In the genomic region with DNA sequence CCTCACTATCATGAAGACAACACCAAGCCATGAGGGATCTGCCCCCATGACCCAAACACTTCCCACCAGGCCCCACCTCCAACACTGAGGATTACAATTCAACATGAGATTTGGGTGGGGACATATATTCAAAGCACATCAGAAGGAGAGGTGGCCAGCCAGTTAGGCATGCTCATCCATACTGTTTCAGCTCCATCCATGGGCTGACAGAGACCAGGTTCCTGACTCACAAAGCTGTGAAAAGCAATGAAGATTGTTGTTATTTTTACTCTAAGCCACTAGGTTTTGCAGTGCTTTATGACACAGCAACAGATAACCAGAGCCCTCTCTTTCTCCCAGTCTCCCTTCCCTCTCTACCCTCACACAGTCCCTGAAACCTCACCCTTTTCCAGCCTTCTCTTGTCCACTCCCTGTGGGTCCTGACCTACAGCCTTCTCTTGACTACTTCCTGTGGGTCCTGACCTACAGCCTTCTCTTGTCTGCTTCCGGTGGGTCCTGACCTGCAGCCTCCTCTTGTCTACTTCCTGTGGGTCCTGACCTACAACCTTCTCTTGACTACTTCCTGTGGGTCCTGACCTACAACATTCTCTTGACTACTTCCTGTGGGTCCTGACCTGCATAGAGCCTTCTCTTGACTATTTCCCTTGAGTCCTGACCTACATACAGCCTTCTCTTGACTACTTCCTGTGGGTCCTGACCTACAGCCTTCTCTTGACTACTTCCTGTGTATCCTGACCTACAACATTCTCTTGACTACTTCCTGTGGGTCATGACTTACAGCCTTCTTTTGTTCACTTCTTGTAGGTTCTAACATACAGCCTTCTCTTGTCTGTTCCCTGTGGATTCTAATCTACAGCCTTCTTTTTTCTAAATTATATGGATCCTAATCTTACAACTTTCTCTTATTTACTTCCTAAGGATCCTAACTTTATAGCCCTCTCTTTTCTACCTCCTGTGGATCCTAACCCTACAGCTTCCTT, we compare ENCODE assay signal across 23 cellular contexts. TPM values are rescaled to one million over a fixed set of nuclear protein-coding genes. Genes with fewer than 3 reads are reported as not detected.
DNase-seq lines count a peak whose midpoint lies in the region; ATAC-seq and TF ChIP-seq lines count a peak whose summit lies in the region.
"Had no signal": no experiment of that assay in that cellular context is flagged by ENCODE, and none has a peak within 500 bp of the region (broad histone marks: within the 10 kb centered on the region; RNA-seq: fewer than 3 reads in every experiment).

No MANE protein-coding gene starts in this region.

- WGBS in heart right ventricle, 2 donors = 45 to 82% methylated on average over 1 of the region's 1 CpG

- H3K4me1 ChIP-seq in heart right ventricle = no peaks in the 10 kb centered on the region
- H3K4me1 ChIP-seq in vagina = no peaks in the 10 kb centered on the region
- H3K4me1 ChIP-seq: colonic mucosa, SJCRH30 had no signal

- H3K27ac Mint-ChIP-seq in T-helper 2 cell treated with Interferon-gamma antibody and Interleukin-4, amounts not matched to agents 5 μg/mL and 100 μg/mL, for 36 hours = peak overlapping the region; percentile 2
- peak overlapping the region; percentile 73 for H3K27ac Mint-ChIP-seq in central memory CD8-positive, alpha-beta T cell (ENCODE audit: low read depth)
- H3K27ac Mint-ChIP-seq: activated CD4-positive, alpha-beta T cell treated with anti-CD3 and anti-CD28 coated beads for 36 hours had no signal

- H3K27me3 ChIP-seq in heart right ventricle (no peaks in the 10 kb centered on the region), vagina (no peaks in the 10 kb centered on the region)
- H3K27me3 ChIP-seq: colonic mucosa, neutrophil, SJCRH30 had no signal

- peaks cover 21% of the 10 kb centered on the region for H3K9me3 Mint-ChIP-seq in T-helper 2 cell treated with Interferon-gamma antibody and Interleukin-4, amounts not matched to agents 5 μg/mL and 100 μg/mL, for 36 hours
- peaks cover 12% of the 10 kb centered on the region for H3K9me3 Mint-ChIP-seq in central memory CD8-positive, alpha-beta T cell

- H3K36me3 ChIP-seq in heart right ventricle = no peaks in the 10 kb centered on the region
- no peaks in the 10 kb centered on the region for H3K36me3 ChIP-seq in vagina
- H3K36me3 ChIP-seq: colonic mucosa, MG63, neutrophil, SJCRH30 had no signal

- H3K9me3 ChIP-seq in heart right ventricle (peaks cover 0 to 3% (median 0%) of the 10 kb centered on the region in 11 donors), vagina (no peaks in the 10 kb centered on the region)
- H3K9me3 ChIP-seq: colonic mucosa, MG63, neutrophil, SJCRH30 had no signal

- DNase-seq in cardiac septum (ENCODE audit: low spot score) (peak; percentile 27), heart right ventricle (no peak), vagina (ENCODE audit: extremely low spot score in 2 of 2) (peak; percentile 61 to 70), mesenteric fat pad (ENCODE audit: low spot score) (no peak), posterior cingulate gyrus (no peak), NCI-H1092 treated with DMSO at 0.1 percent for 48 hours (lab: John Stamatoyannopoulos, UW) (no peak)
- no peak for DNase-seq in T-helper 2 cell treated with Interferon-gamma antibody and Interleukin-4, amounts not matched to agents 5 μg/mL and 100 μg/mL, for 36 hours (ENCODE audit: low spot score)
- no peak for DNase-seq in central memory CD8-positive, alpha-beta T cell (ENCODE audit: low spot score in 2 of 2)
- DNase-seq: activated CD4-positive, alpha-beta T cell treated with anti-CD3 and anti-CD28 coated beads for 36 hours; colonic mucosa; foreskin melanocyte; left cardiac atrium; MG63; midbrain; NCI-H2081 treated with DMSO at 0.1 percent for 48 hours; NCI-H524; PC-3; SJCRH30; T-helper 9 cell had no signal

- no peak for TF ChIP-seq CTCF in heart right ventricle (IDR thresholded peaks at IDR 0.05)
- TF ChIP-seq CTCF in vagina (IDR thresholded peaks at IDR 0.05) = no peak

- peak overlapping the region; percentile 9 for H3K4me3 Mint-ChIP-seq in T-helper 2 cell treated with Interferon-gamma antibody and Interleukin-4, amounts not matched to agents 5 μg/mL and 100 μg/mL, for 36 hours
- H3K4me3 Mint-ChIP-seq in central memory CD8-positive, alpha-beta T cell = no peak overlapping the region
- H3K4me3 Mint-ChIP-seq: activated CD4-positive, alpha-beta T cell treated with anti-CD3 and anti-CD28 coated beads for 36 hours had no signal

- H3K4me1 Mint-ChIP-seq in T-helper 2 cell treated with Interferon-gamma antibody and Interleukin-4, amounts not matched to agents 5 μg/mL and 100 μg/mL, for 36 hours (ENCODE audit: low read depth) = peaks cover 8% of the 10 kb centered on the region
- H3K4me1 Mint-ChIP-seq in central memory CD8-positive, alpha-beta T cell = peaks cover 14% of the 10 kb centered on the region
- H3K4me1 Mint-ChIP-seq: activated CD4-positive, alpha-beta T cell treated with anti-CD3 and anti-CD28 coated beads for 36 hours had no signal

- H3K36me3 Mint-ChIP-seq in T-helper 2 cell treated with Interferon-gamma antibody and Interleukin-4, amounts not matched to agents 5 μg/mL and 100 μg/mL, for 36 hours (ENCODE audit: low read depth) = peaks cover 7% of the 10 kb centered on the region
- no peaks in the 10 kb centered on the region for H3K36me3 Mint-ChIP-seq in central memory CD8-positive, alpha-beta T cell (ENCODE audit: insufficient read depth)

- intact Hi-C loops in cardiac septum (cut with DNase I) = no loop called here
- intact Hi-C loops in heart right ventricle (cut with DNase I) = no loop called here
- intact Hi-C loops in vagina (cut with DNase I) = no loop called here
- intact Hi-C loops in posterior cingulate gyrus (cut with DNase I) = no loop called here

- H3K27me3 Mint-ChIP-seq in T-helper 2 cell treated with Interferon-gamma antibody and Interleukin-4, amounts not matched to agents 5 μg/mL and 100 μg/mL, for 36 hours (ENCODE audit: low read depth) = peaks cover 7% of the 10 kb centered on the region
- H3K27me3 Mint-ChIP-seq in central memory CD8-positive, alpha-beta T cell = peaks cover 20% of the 10 kb centered on the region

- ATAC-seq in heart right ventricle = no peak
- no peak for ATAC-seq in central memory CD8-positive, alpha-beta T cell (replicated peaks; ENCODE audit: extremely low read depth, poor library complexity, severe bottlenecking)
- ATAC-seq: activated CD4-positive, alpha-beta T cell treated with anti-CD3 and anti-CD28 coated beads for 36 hours; left cardiac atrium; PC-3 had no signal

- H3K4me3 ChIP-seq in heart right ventricle = no peak overlapping the region
- H3K4me3 ChIP-seq in vagina = no peak overlapping the region
- H3K4me3 ChIP-seq: colonic mucosa, MG63, SJCRH30 had no signal

- TF ChIP-seq POLR2A in vagina (IDR thresholded peaks at IDR 0.05) = no peak

- no peak overlapping the region for H3K27ac ChIP-seq in heart right ventricle
- no peak overlapping the region for H3K27ac ChIP-seq in vagina
- H3K27ac ChIP-seq: colonic mucosa, neutrophil, SJCRH30 had no signal

RNA-seq across cellular contexts. Expression of gene C10orf71, which starts 36.3 kb away (rescaled TPM):
- total RNA-seq in cardiac septum (163 TPM), heart right ventricle (100 to 1,000 TPM in 9 of 10 donors, 10 to 100 TPM in 1; 56.0 to 225 (median 180) TPM), vagina (not detected), mesenteric fat pad (not detected)
- 10 to 100 TPM in 1 of 2 donors, 1 to 10 TPM in 1; 3.6 to 23.0 TPM for polyA plus RNA-seq in heart right ventricle
- total RNA-seq: activated CD4-positive, alpha-beta T cell treated with anti-CD3 and anti-CD28 coated beads for 36 hours; astrocyte; colonic mucosa; endothelial cell of umbilical vein; PC-3 had no signal
- polyA plus RNA-seq: AG04450, endothelial cell of umbilical vein had no signal

Comparison
In these comparisons a context has a peak if more than half of its experiments do, and no peak if none do; other contexts are left out.
1. DNase-seq: peak in cardiac septum (single experiment) and vagina (2 of 2); none in heart right ventricle (0 of 2), T-helper 2 cell treated with Interferon-gamma antibody and Interleukin-4, amounts not matched to agents 5 μg/mL and 100 μg/mL, for 36 hours (single experiment), central memory CD8-positive, alpha-beta T cell (0 of 2), mesenteric fat pad (single experiment), posterior cingulate gyrus (0 of 10) and NCI-H1092 treated with DMSO at 0.1 percent for 48 hours (single experiment).
2. RNA of gene C10orf71, which starts 36.3 kb away (total RNA-seq): 56.0 to 225 TPM in heart right ventricle and 163 TPM in cardiac septum (single experiment); not detected in mesenteric fat pad (single experiment) and not detected in vagina (single experiment); every median in the first group is over 10 times any median in the second.